7 cellular contexts compared by ENCODE assay signal in genomic region chr12:52139579-52140062, GRCh38. TPM values are rescaled to one million over a fixed set of nuclear protein-coding genes. Genes with fewer than 3 reads are reported as not detected.
DNase-seq lines count a peak whose midpoint lies in the region; ATAC-seq, FAIRE-seq and TF ChIP-seq lines count a peak whose summit lies in the region.

No MANE protein-coding gene starts in this region.

- 0 out of 2 replicates have a peak overlapping the region, but pooled peaks have one; percentile 35 for H3K27ac Mint-ChIP-seq in WTC11
- no peak overlapping the region for H3K27ac Mint-ChIP-seq in stimulated activated effector memory CD8-positive, alpha-beta T cell treated with anti-CD3 and anti-CD28 coated beads, Interleukin-12 subunit alpha, Interleukin-12 subunit beta, amount 100 ng/mL, for 72 hours

- peaks cover 30% of the 10 kb centered on the region for H3K4me1 Mint-ChIP-seq in WTC11
- H3K4me1 Mint-ChIP-seq in stimulated activated effector memory CD8-positive, alpha-beta T cell treated with anti-CD3 and anti-CD28 coated beads, Interleukin-12 subunit alpha, Interleukin-12 subunit beta, amount 100 ng/mL, for 72 hours, result no peaks in the 10 kb centered on the region

- H3K36me3 Mint-ChIP-seq in WTC11, result no peaks in the 10 kb centered on the region
- no peaks in the 10 kb centered on the region for H3K36me3 Mint-ChIP-seq in stimulated activated effector memory CD8-positive, alpha-beta T cell treated with anti-CD3 and anti-CD28 coated beads, Interleukin-12 subunit alpha, Interleukin-12 subunit beta, amount 100 ng/mL, for 72 hours

- no peak overlapping the region for H3K4me3 Mint-ChIP-seq in WTC11
- no peak overlapping the region for H3K4me3 Mint-ChIP-seq in stimulated activated effector memory CD8-positive, alpha-beta T cell treated with anti-CD3 and anti-CD28 coated beads, Interleukin-12 subunit alpha, Interleukin-12 subunit beta, amount 100 ng/mL, for 72 hours

- TF ChIP-seq CTCF in WTC11 (IDR thresholded peaks at IDR 0.05), result peak; percentile 67
- TF ChIP-seq CTCF in fibroblast of mammary gland (conservative IDR thresholded peaks at IDR 0.05; ENCODE audit: control insufficient read depth, insufficient read depth, low read depth, low read length), result peak; percentile 66

- ATAC-seq in WTC11, result peak; percentile 84
- peak; percentile 55 for ATAC-seq in stimulated activated effector memory CD8-positive, alpha-beta T cell treated with anti-CD3 and anti-CD28 coated beads, Interleukin-12 subunit alpha, Interleukin-12 subunit beta, amount 100 ng/mL, for 72 hours
- ATAC-seq in HG03097 (IDR thresholded peaks at IDR 0.05; ENCODE audit: low FRiP score, unreplicated experiment), result no peak

- FAIRE-seq in G401.6 (lab: Jason Lieb, UNC), result peak; percentile 34

- H3K27me3 Mint-ChIP-seq in WTC11 (ENCODE audit: low read depth), result no peaks in the 10 kb centered on the region; the same call in none of the 2 replicates

- CTCF ChIA-PET in WTC11 (lab: Charles Lee), result interaction anchor here (0.9 to 5.0 kb wide), 10 partner anchors 9 to 116 kb away, joined by 3 to 23 read pairs (median 4); no protein-coding TSS in a partner anchor

- no peak overlapping the region for H3K4me3 ChIP-seq in fibroblast of mammary gland (ENCODE audit: control insufficient read depth, low read depth, low read length)

- DNase-seq in M059J (ENCODE audit: low read depth) (peak; percentile 39), WTC11 (ENCODE audit: low spot score) (peak; percentile 77), fibroblast of mammary gland (ENCODE audit: low read depth) (no peak), amniotic stem cell (lab: John Stamatoyannopoulos, UW) (no peak)
- DNase-seq in stimulated activated effector memory CD8-positive, alpha-beta T cell treated with anti-CD3 and anti-CD28 coated beads, Interleukin-12 subunit alpha, Interleukin-12 subunit beta, amount 100 ng/mL, for 72 hours (ENCODE audit: low spot score in 2 of 2), result no peak

- H3K9me3 Mint-ChIP-seq in WTC11, result no peaks in the 10 kb centered on the region
- H3K9me3 Mint-ChIP-seq in stimulated activated effector memory CD8-positive, alpha-beta T cell treated with anti-CD3 and anti-CD28 coated beads, Interleukin-12 subunit alpha, Interleukin-12 subunit beta, amount 100 ng/mL, for 72 hours, result no peaks in the 10 kb centered on the region

- POLR2A ChIA-PET in WTC11 (lab: Charles Lee), result no interaction called here

TF ChIP-seq in WTC11, 78 proteins besides CTCF, POLR2A, EP300 and RAD21:
- TF ChIP-seq ATF3 (CRISPR knock-in tag; conservative IDR thresholded peaks at IDR 0.05), result no peak
- no peak for TF ChIP-seq CREB1 (CRISPR knock-in tag; IDR thresholded peaks at IDR 0.05)
- no peak for TF ChIP-seq OVOL2 (CRISPR knock-in tag; IDR thresholded peaks at IDR 0.05; ENCODE audit: borderline replicate concordance)
- no peak for TF ChIP-seq GTF2I (CRISPR knock-in tag; conservative IDR thresholded peaks at IDR 0.05)
- TF ChIP-seq MYBL2 (CRISPR knock-in tag; IDR thresholded peaks at IDR 0.05), result no peak
- no peak for TF ChIP-seq ZNF671 (CRISPR knock-in tag; IDR thresholded peaks at IDR 0.05)

RNA-seq across cellular contexts. Expression of gene KRT80, which starts 52.2 kb away (rescaled TPM):
- total RNA-seq in M059J (2014; rRNA removed; shearing (Covaris generic)), result 36.6 and 52.7 TPM in 2 replicates
- total RNA-seq in WTC11 (2021), result 0.09 to 0.11 TPM (median 0.11 TPM) in 3 replicates

Comparison
In these comparisons a context has a peak if more than half of its experiments do, and no peak if none do; other contexts are left out.
1. DNase-seq: peak in M059J (single experiment) and WTC11 (single experiment); none in fibroblast of mammary gland (single experiment), stimulated activated effector memory CD8-positive, alpha-beta T cell treated with anti-CD3 and anti-CD28 coated beads, Interleukin-12 subunit alpha, Interleukin-12 subunit beta, amount 100 ng/mL, for 72 hours (0 of 2) and amniotic stem cell (single experiment).
2. RNA of gene KRT80, which starts 52.2 kb away (total RNA-seq): 36.6 to 52.7 TPM in M059J; 0.09 to 0.11 TPM in WTC11; every median in the first group is over 10 times any median in the second.